Comparison of ENCODE assay signal across 13 cellular contexts in genomic region chr3:48505146-48505545, GRCh38. TPM values are rescaled to one million over a fixed set of nuclear protein-coding genes. Genes with fewer than 3 reads are reported as not detected.
A peak's percentile ranks its signal among the peaks of the same experiment; 100 is the strongest.
DNase-seq lines count a peak whose midpoint lies in the region; ATAC-seq and TF ChIP-seq lines count a peak whose summit lies in the region.
"Had no signal": no experiment of that assay in that cellular context is flagged by ENCODE, and none has a peak within 500 bp of the region (broad histone marks: within the 10 kb centered on the region; RNA-seq: fewer than 3 reads in every experiment).

No MANE protein-coding gene starts in this region.

- H3K4me3 ChIP-seq in Caco-2 (ENCODE audit: low read depth, low read length): no peak overlapping the region
- no peak overlapping the region for H3K4me3 ChIP-seq in Peyer's patch
- peak overlapping the region in 3 of 4 donors; percentile 67 to 78 (median 77) for H3K4me3 ChIP-seq in esophagus muscularis mucosa
- H3K4me3 ChIP-seq in gastrocnemius medialis: no peak overlapping the region

- CTCF ChIA-PET in Caco-2 (lab: Charles Lee): interaction anchor here (0.9 to 4.1 kb wide), 3 partner anchors 32 to 159 kb away, joined by 3 to 77 read pairs (median 14); no protein-coding TSS in a partner anchor

- H3K36me3 ChIP-seq in Caco-2 (ENCODE audit: control insufficient read depth, insufficient read depth, low read length) (no peaks in the 10 kb centered on the region), Peyer's patch (no peaks in the 10 kb centered on the region), esophagus muscularis mucosa (peaks cover 1 to 9% (median 6%) of the 10 kb centered on the region in 4 donors), gastrocnemius medialis (no peaks in the 10 kb centered on the region)

- H3K36me3 Mint-ChIP-seq in Caco-2 (ENCODE audit: insufficient read depth, unreplicated experiment): peaks cover 6% of the 10 kb centered on the region

- H3K4me1 ChIP-seq in Caco-2: peaks cover 35% of the 10 kb centered on the region
- H3K4me1 ChIP-seq in Peyer's patch: peaks cover 0 to 12% (median 7%) of the 10 kb centered on the region in 4 donors
- peaks cover 30 to 42% (median 41%) of the 10 kb centered on the region in 4 donors for H3K4me1 ChIP-seq in esophagus muscularis mucosa
- peaks cover 28 to 29% of the 10 kb centered on the region in 2 donors for H3K4me1 ChIP-seq in gastrocnemius medialis

- TF ChIP-seq EP300 in esophagus muscularis mucosa (IDR thresholded peaks at IDR 0.05): no peak

- H3K4me1 Mint-ChIP-seq in Caco-2 (ENCODE audit: low read depth, unreplicated experiment): peaks cover 23% of the 10 kb centered on the region

- POLR2A ChIA-PET in Caco-2 (lab: Charles Lee): no interaction called here

- H3K4me3 Mint-ChIP-seq in Caco-2 (ENCODE audit: unreplicated experiment): peak overlapping the region; percentile 74

- in situ Hi-C loops in gastrocnemius medialis (cut with MboI; ENCODE audit: low sequenced_read_pairs in 4 of 4): no loop called here

- 92% methylated on average over 2 of the region's 2 CpGs for WGBS in esophagus muscularis mucosa

- no peak overlapping the region for H3K27ac Mint-ChIP-seq in Caco-2 (ENCODE audit: unreplicated experiment)

- H3K9me3 Mint-ChIP-seq in Caco-2 (ENCODE audit: unreplicated experiment): no peaks in the 10 kb centered on the region

- no peak for TF ChIP-seq POLR2A in Peyer's patch (IDR thresholded peaks at IDR 0.05)
- no peak for TF ChIP-seq POLR2A in esophagus muscularis mucosa (IDR thresholded peaks at IDR 0.05; ENCODE audit: low read depth)
- TF ChIP-seq POLR2A in gastrocnemius medialis (IDR thresholded peaks at IDR 0.05): no peak

- H3K9me3 ChIP-seq in Caco-2 (no peaks in the 10 kb centered on the region), Peyer's patch (no peaks in the 10 kb centered on the region), esophagus muscularis mucosa (no peaks in the 10 kb centered on the region), gastrocnemius medialis (no peaks in the 10 kb centered on the region)

- peak overlapping the region in 3 of 4 donors; percentile 85 to 94 (median 92) for H3K27ac ChIP-seq in Peyer's patch
- peak overlapping the region; percentile 83 to 98 (median 91) for H3K27ac ChIP-seq in esophagus muscularis mucosa (replicated peaks in 1 of 4)
- H3K27ac ChIP-seq in gastrocnemius medialis: peak overlapping the region; percentile 82 to 85 (median 84)

- H3K27me3 Mint-ChIP-seq in Caco-2 (ENCODE audit: insufficient read depth, unreplicated experiment): no peaks in the 10 kb centered on the region

- TF ChIP-seq CTCF in Caco-2 (IDR thresholded peaks at IDR 0.05; ENCODE audit: insufficient read depth in 1 of 2, low read depth in 1 of 2, low read length in 1 of 2, severe bottlenecking in 1 of 2, unreplicated experiment in 1 of 2) (no peak), Peyer's patch (IDR thresholded peaks at IDR 0.05) (no peak), esophagus muscularis mucosa (IDR thresholded peaks at IDR 0.05) (no peak), gastrocnemius medialis (IDR thresholded peaks at IDR 0.05 in 4 of 5, conservative IDR thresholded peaks at IDR 0.05 in 1 of 5) (no peak)

- DNase-seq in Caco-2 (no peak), Peyer's patch (no peak), esophagus muscularis mucosa (ENCODE audit: extremely low spot score) (no peak), gastrocnemius medialis (no peak), head of caudate nucleus (no peak), Ammon's horn (ENCODE audit: low spot score) (no peak), MV-4-11 (lab: John Stamatoyannopoulos, UW) (no peak)
- DNase-seq in activated effector memory CD4-positive, alpha-beta T cell treated with anti-CD3 and anti-CD28 coated beads, Interleukin-2, amount 50 U/mL, for 16 hours: no peak
- DNase-seq: cerebellar nuclear complex; GF-D8; KBM-7; NCI-H524 treated with DMSO at 0.1 percent for 48 hours; stimulated activated CD8-positive, alpha-beta memory T cell treated with anti-CD3 and anti-CD28 coated beads, Interleukin-4, amount 100 ng/mL, for 48 hours had no signal

- ATAC-seq in gastrocnemius medialis: no peak

- intact Hi-C loops in Caco-2 (cut with micrococcal nuclease; ENCODE audit: unreplicated experiment): no loop called here
- intact Hi-C loops in esophagus muscularis mucosa (cut with DNase I): loop anchor here (1.0 to 10.0 kb wide), 2 partner anchors 40 to 60 kb away; partner anchors contain the start of genes ATRIP, CCDC51 and TMA7
- intact Hi-C loops in gastrocnemius medialis (cut with DNase I; ENCODE audit: low total_unique reads): no loop called here
- intact Hi-C loops in head of caudate nucleus (cut with DNase I): no loop called here

- BruUV-seq in Caco-2 (replicated peaks; lab: Mats Ljungman, UMichigan): no TSS peak

- H3K27me3 ChIP-seq in Caco-2 (replicated peaks; ENCODE audit: control insufficient read depth, insufficient read depth, low read length) (no peaks in the 10 kb centered on the region), Peyer's patch (no peaks in the 10 kb centered on the region), esophagus muscularis mucosa (peaks cover 0 to 3% (median 0%) of the 10 kb centered on the region in 4 donors), gastrocnemius medialis (no peaks in the 10 kb centered on the region)

RNA-seq across cellular contexts. Expression of gene SHISA5, which starts 1.2 kb away (rescaled TPM):
- total RNA-seq in Caco-2 (2022) (213 and 226 TPM in 2 replicates), Peyer's patch (100 to 1,000 TPM in 3 of 4 donors, 10 to 100 TPM in 1; 60.2 to 149 (median 110) TPM), esophagus muscularis mucosa (100 to 1,000 TPM; 101 to 158 (median 148) TPM), gastrocnemius medialis (10 to 100 TPM; 17.0 to 31.6 (median 23.4) TPM)

RNA-seq across cellular contexts. Expression of gene PFKFB4, which starts 51.5 kb away (rescaled TPM):
- total RNA-seq in Caco-2 (2022) (11.2 and 14.4 TPM in 2 replicates), Peyer's patch (100 to 1,000 TPM in 1 of 4 donors, 10 to 100 TPM in 3; 14.0 to 131 (median 74.5) TPM), esophagus muscularis mucosa (1 to 10 TPM; 1.8 to 2.9 (median 1.9) TPM), gastrocnemius medialis (1 to 10 TPM in 3 of 4 donors, under 1 TPM in 1; 0.87 to 2.6 (median 1.7) TPM)

RNA-seq across cellular contexts. Expression of gene UCN2, which starts 58.4 kb away (rescaled TPM):
- total RNA-seq in Caco-2 (2022) (0.54 TPM in 1 of 2 replicates, not detected in the other), Peyer's patch (1 to 10 TPM in 1 of 4 donors, not detected in 3; 1.7 TPM), esophagus muscularis mucosa (not detected), gastrocnemius medialis (not detected)

RNA-seq across cellular contexts. Expression of gene ATRIP, which starts 58.6 kb away (rescaled TPM):
- total RNA-seq in Caco-2 (2022) (14.4 and 15.9 TPM in 2 replicates), Peyer's patch (10 to 100 TPM in 1 of 4 donors, 1 to 10 TPM in 3; 2.6 to 13.2 (median 6.0) TPM), esophagus muscularis mucosa (1 to 10 TPM; 4.2 to 8.5 (median 5.3) TPM), gastrocnemius medialis (1 to 10 TPM; 4.8 to 7.2 (median 7.0) TPM)

Comparison
In these comparisons a context has a peak if more than half of its experiments do, and no peak if none do; other contexts are left out.
1. H3K4me3 ChIP-seq: peak in esophagus muscularis mucosa (3 of 4); none in Caco-2 (single experiment), Peyer's patch (0 of 4) and gastrocnemius medialis (0 of 4).
2. Peak in every context shown above with its lines, with median percentiles within 50 percentile points of each other: H3K27ac ChIP-seq.